Comparison of ENCODE assay signal across 15 cellular contexts in genomic region chr1:151830055-151830454, GRCh38. TPM values are rescaled to one million over a fixed set of nuclear protein-coding genes. Genes with fewer than 3 reads are reported as not detected.
DNase-seq lines count a peak whose midpoint lies in the region; ATAC-seq and TF ChIP-seq lines count a peak whose summit lies in the region.
"Had no signal": no experiment of that assay in that cellular context is flagged by ENCODE, and none has a peak within 500 bp of the region (broad histone marks: within the 10 kb centered on the region; RNA-seq: fewer than 3 reads in every experiment).

No MANE protein-coding gene starts in this region.

- no peaks in the 10 kb centered on the region for H3K27me3 ChIP-seq in effector memory CD4-positive, alpha-beta T cell (replicated peaks; ENCODE audit: control insufficient read depth, insufficient read depth, low read length, poor library complexity, severe bottlenecking)
- no peaks in the 10 kb centered on the region for H3K27me3 ChIP-seq in prostate gland (replicated peaks; ENCODE audit: insufficient read depth)

- WGBS in prostate gland: 48% methylated on average over 6 of the region's 6 CpGs

- peaks cover 62% of the 10 kb centered on the region for H3K4me1 Mint-ChIP-seq in activated CD4-positive, alpha-beta T cell treated with anti-CD3 and anti-CD28 coated beads, Interleukin-2, amount 10 ng/mL, durations not matched to agents 24 days and 14 days

- H3K4me3 Mint-ChIP-seq in activated CD4-positive, alpha-beta T cell treated with anti-CD3 and anti-CD28 coated beads, Interleukin-2, amount 10 ng/mL, durations not matched to agents 24 days and 14 days: peak overlapping the region; percentile 60
- H3K4me3 Mint-ChIP-seq: HFFc6 had no signal

- no peaks in the 10 kb centered on the region for H3K9me3 ChIP-seq in effector memory CD4-positive, alpha-beta T cell (ENCODE audit: control insufficient read depth, low read length)
- H3K9me3 ChIP-seq in prostate gland: no peaks in the 10 kb centered on the region

- H3K27me3 Mint-ChIP-seq in activated CD4-positive, alpha-beta T cell treated with anti-CD3 and anti-CD28 coated beads, Interleukin-2, amount 10 ng/mL, durations not matched to agents 24 days and 14 days: no peaks in the 10 kb centered on the region

- DNase-seq in activated CD4-positive, alpha-beta T cell treated with anti-CD3 and anti-CD28 coated beads, Interleukin-2, amount 10 ng/mL, durations not matched to agents 24 days and 14 days: no peak
- no peak for DNase-seq in activated CD4-positive, alpha-beta T cell treated with anti-CD3 and anti-CD28 coated beads, Interleukin-2, amount 50 U/mL, for 1 hour
- no peak for DNase-seq in Jurkat, Clone E6-1 (ENCODE audit: low read depth, low spot score)
- no peak for DNase-seq in effector memory CD4-positive, alpha-beta T cell
- no peak for DNase-seq in prostate gland (ENCODE audit: low spot score)
- DNase-seq: dermis blood vessel endothelial cell, HFFc6, NCI-H1930 had no signal

- H3K27ac ChIP-seq in effector memory CD4-positive, alpha-beta T cell (ENCODE audit: insufficient read depth, low read length, poor library complexity, severe bottlenecking): peak overlapping the region; percentile 66
- H3K27ac ChIP-seq in prostate gland: peak overlapping the region; percentile 89 to 90

- no peaks in the 10 kb centered on the region for H3K36me3 ChIP-seq in effector memory CD4-positive, alpha-beta T cell (ENCODE audit: control insufficient read depth, insufficient read depth, low read length)
- H3K36me3 ChIP-seq in prostate gland: no peaks in the 10 kb centered on the region

- no peaks in the 10 kb centered on the region for H3K9me3 Mint-ChIP-seq in activated CD4-positive, alpha-beta T cell treated with anti-CD3 and anti-CD28 coated beads, Interleukin-2, amount 10 ng/mL, durations not matched to agents 24 days and 14 days
- H3K9me3 Mint-ChIP-seq: HFFc6 had no signal

- H3K4me3 ChIP-seq in Jurkat, Clone E6-1 (ENCODE audit: low read length): peak overlapping the region; percentile 7; the same call in 1 of the 2 replicates
- H3K4me3 ChIP-seq in effector memory CD4-positive, alpha-beta T cell (ENCODE audit: insufficient read depth, low read depth, low read length, poor library complexity, severe bottlenecking): peak overlapping the region; percentile 20
- H3K4me3 ChIP-seq in prostate gland: no peak overlapping the region

- no peak for TF ChIP-seq POLR2A in prostate gland (IDR thresholded peaks at IDR 0.05)

- peaks cover 85% of the 10 kb centered on the region for H3K4me1 ChIP-seq in effector memory CD4-positive, alpha-beta T cell (ENCODE audit: control insufficient read depth, insufficient read depth, low read length, poor library complexity, severe bottlenecking)
- peaks cover 17% of the 10 kb centered on the region for H3K4me1 ChIP-seq in prostate gland (replicated peaks)

- H3K36me3 Mint-ChIP-seq in activated CD4-positive, alpha-beta T cell treated with anti-CD3 and anti-CD28 coated beads, Interleukin-2, amount 10 ng/mL, durations not matched to agents 24 days and 14 days (ENCODE audit: low read depth): no peaks in the 10 kb centered on the region

- ATAC-seq in HG03045 (IDR thresholded peaks at IDR 0.05; ENCODE audit: unreplicated experiment) (no peak), HG03565 (IDR thresholded peaks at IDR 0.05; ENCODE audit: unreplicated experiment) (no peak)
- ATAC-seq in activated CD4-positive, CD25-positive, alpha-beta regulatory T cell treated with anti-CD3 and anti-CD28 coated beads, Interleukin-2, amount 50 U/mL, for 24 hours: no peak

- intact Hi-C loops in activated CD4-positive, alpha-beta T cell treated with anti-CD3 and anti-CD28 coated beads, Interleukin-2, amount 10 ng/mL, durations not matched to agents 24 days and 14 days (cut with micrococcal nuclease): no loop called here
- intact Hi-C loops in prostate gland (cut with DNase I): no loop called here

- TF ChIP-seq CTCF in prostate gland (IDR thresholded peaks at IDR 0.05): no peak

- H3K27ac Mint-ChIP-seq in activated CD4-positive, alpha-beta T cell treated with anti-CD3 and anti-CD28 coated beads, Interleukin-2, amount 10 ng/mL, durations not matched to agents 24 days and 14 days: peak overlapping the region; percentile 82
- H3K27ac Mint-ChIP-seq: HFFc6 had no signal

RNA-seq across cellular contexts. Expression of gene RORC, which starts 1.5 kb away (rescaled TPM):
- total RNA-seq in activated CD4-positive, alpha-beta T cell treated with anti-CD3 and anti-CD28 coated beads, Interleukin-2, amount 10 ng/mL, durations not matched to agents 24 days and 14 days: 1.0 and 1.3 TPM in 2 replicates
- polyA plus RNA-seq in Jurkat, Clone E6-1 (2012; ENCODE audit: insufficient read depth, insufficient read length): 3.1 TPM
- total RNA-seq in prostate gland: 10 to 100 TPM; 51.8 to 73.2 TPM
- total RNA-seq: G401, HFFc6, OCI-LY7 had no signal

RNA-seq across cellular contexts. Expression of gene C2CD4D, which starts 9.6 kb away (rescaled TPM):
- 0.86 and 1.5 TPM in 2 replicates for total RNA-seq in activated CD4-positive, alpha-beta T cell treated with anti-CD3 and anti-CD28 coated beads, Interleukin-2, amount 10 ng/mL, durations not matched to agents 24 days and 14 days
- not detected for polyA plus RNA-seq in Jurkat, Clone E6-1 (2012; ENCODE audit: insufficient read depth, insufficient read length)
- 1 to 10 TPM; 2.0 to 2.8 TPM for total RNA-seq in prostate gland
- total RNA-seq: dermis blood vessel endothelial cell, G401, HFFc6, OCI-LY7 had no signal

RNA-seq across cellular contexts. Expression of gene THEM5, which starts 23.5 kb away (rescaled TPM):
- total RNA-seq in activated CD4-positive, alpha-beta T cell treated with anti-CD3 and anti-CD28 coated beads, Interleukin-2, amount 10 ng/mL, durations not matched to agents 24 days and 14 days: not detected in 2 replicates
- polyA plus RNA-seq in Jurkat, Clone E6-1 (2012; ENCODE audit: insufficient read depth, insufficient read length): not detected
- not detected for total RNA-seq in prostate gland
- total RNA-seq: G401, HFFc6, left colon, mucosa of gallbladder, OCI-LY7 had no signal

RNA-seq across cellular contexts. Expression of gene LINGO4, which starts 24.8 kb away (rescaled TPM):
- total RNA-seq in activated CD4-positive, alpha-beta T cell treated with anti-CD3 and anti-CD28 coated beads, Interleukin-2, amount 10 ng/mL, durations not matched to agents 24 days and 14 days: not detected in 2 replicates
- not detected for polyA plus RNA-seq in Jurkat, Clone E6-1 (2012; ENCODE audit: insufficient read depth, insufficient read length)
- total RNA-seq in prostate gland: 1 to 10 TPM in 1 of 2 donors, under 1 TPM in 1; 0.59 to 2.3 TPM
- total RNA-seq: dermis blood vessel endothelial cell, G401, HFFc6, OCI-LY7 had no signal

RNA-seq across cellular contexts. Expression of gene TDRKH, which starts 39.8 kb away (rescaled TPM):
- total RNA-seq in activated CD4-positive, alpha-beta T cell treated with anti-CD3 and anti-CD28 coated beads, Interleukin-2, amount 10 ng/mL, durations not matched to agents 24 days and 14 days: 12.7 and 13.3 TPM in 2 replicates
- polyA plus RNA-seq in Jurkat, Clone E6-1 (2012; ENCODE audit: insufficient read depth, insufficient read length): 21.4 TPM
- 10 to 100 TPM; 21.1 to 25.0 TPM for total RNA-seq in prostate gland

Comparison
In these comparisons a context has a peak if more than half of its experiments do, and no peak if none do; other contexts are left out.
1. H3K4me3 ChIP-seq: peak in Jurkat, Clone E6-1 (single experiment) and effector memory CD4-positive, alpha-beta T cell (single experiment); none in prostate gland (0 of 2).
2. RNA of gene RORC, which starts 1.5 kb away (total RNA-seq): 51.8 to 73.2 TPM in prostate gland; 1.0 to 1.3 TPM in activated CD4-positive, alpha-beta T cell treated with anti-CD3 and anti-CD28 coated beads, Interleukin-2, amount 10 ng/mL, durations not matched to agents 24 days and 14 days; every median in the first group is over 10 times any median in the second.